In genomic region chr19:30226464-30227070, GRCh38 we compare ENCODE assay signal across 9 cellular contexts.
A peak's percentile ranks its signal among the peaks of the same experiment; 100 is the strongest.
DNase-seq lines count a peak whose midpoint lies in the region; ATAC-seq and TF ChIP-seq lines count a peak whose summit lies in the region.
"Had no signal": no experiment of that assay in that cellular context is flagged by ENCODE, and none has a peak within 500 bp of the region (broad histone marks: within the 10 kb centered on the region; RNA-seq: fewer than 3 reads in every experiment).

No MANE protein-coding gene starts in this region.

- ATAC-seq in GM19397 (IDR thresholded peaks at IDR 0.05; ENCODE audit: unreplicated experiment): no peak
- no peak for ATAC-seq in GM21515 (IDR thresholded peaks at IDR 0.05; ENCODE audit: unreplicated experiment)

- DNase-seq in activated CD4-positive, alpha-beta T cell treated with anti-CD3 and anti-CD28 coated beads, Interleukin-2, amount 10 ng/mL, durations not matched to agents 7 days and 5 days: no peak
- no peak for DNase-seq in activated CD4-positive, alpha-beta T cell treated with anti-CD3 and anti-CD28 coated beads, Interleukin-2, amount 50 U/mL, for 48 hours
- DNase-seq in astrocyte of the hippocampus (ENCODE audit: low read depth, low spot score) (peak; percentile 44), mesendoderm (peak; percentile 38), type B pancreatic cell (ENCODE audit: extremely low spot score, unreplicated experiment) (no peak), NCI-H2029 treated with DMSO at 0.1 percent for 48 hours (lab: John Stamatoyannopoulos, UW) (no peak)

- no peaks in the 10 kb centered on the region for H3K79me1 ChIP-seq in mesendoderm (ENCODE audit: low read length)

- peaks cover 77% of the 10 kb centered on the region for H3K27me3 Mint-ChIP-seq in activated CD4-positive, alpha-beta T cell treated with anti-CD3 and anti-CD28 coated beads, Interleukin-2, amount 10 ng/mL, durations not matched to agents 7 days and 5 days
- H3K27me3 Mint-ChIP-seq in type B pancreatic cell: peaks cover 83% of the 10 kb centered on the region

- H2BK120ac ChIP-seq in mesendoderm (ENCODE audit: low read depth, low read length): no peak overlapping the region

- H3K27ac Mint-ChIP-seq in activated CD4-positive, alpha-beta T cell treated with anti-CD3 and anti-CD28 coated beads, Interleukin-2, amount 10 ng/mL, durations not matched to agents 7 days and 5 days: peak overlapping the region; percentile 67
- H3K27ac Mint-ChIP-seq in type B pancreatic cell: peak overlapping the region; percentile 34

- H2BK5ac ChIP-seq in mesendoderm (ENCODE audit: low read length): no peak overlapping the region

- H4K5ac ChIP-seq in mesendoderm (ENCODE audit: low read length): no peak overlapping the region

- peaks cover 37% of the 10 kb centered on the region for H3K27me3 ChIP-seq in mesendoderm (ENCODE audit: insufficient read depth, low read length, poor library complexity)

- peak overlapping the region; percentile 71 for H3K4me3 Mint-ChIP-seq in activated CD4-positive, alpha-beta T cell treated with anti-CD3 and anti-CD28 coated beads, Interleukin-2, amount 10 ng/mL, durations not matched to agents 7 days and 5 days
- H3K4me3 Mint-ChIP-seq in type B pancreatic cell: peak overlapping the region; percentile 93

- H3K23ac ChIP-seq in mesendoderm (ENCODE audit: low read length): no peak overlapping the region

- H3K9me3 Mint-ChIP-seq in activated CD4-positive, alpha-beta T cell treated with anti-CD3 and anti-CD28 coated beads, Interleukin-2, amount 10 ng/mL, durations not matched to agents 7 days and 5 days: no peaks in the 10 kb centered on the region
- H3K9me3 Mint-ChIP-seq in type B pancreatic cell: no peaks in the 10 kb centered on the region

- no peak overlapping the region for H3K27ac ChIP-seq in mesendoderm (ENCODE audit: low read depth, low read length)
- H3K27ac ChIP-seq: C4-2B had no signal

- H3K9ac ChIP-seq in mesendoderm (ENCODE audit: low read length): no peak overlapping the region

- no peaks in the 10 kb centered on the region for H3K79me2 ChIP-seq in mesendoderm (ENCODE audit: control insufficient read depth, insufficient read depth, low read length)

- H3K36me3 Mint-ChIP-seq in activated CD4-positive, alpha-beta T cell treated with anti-CD3 and anti-CD28 coated beads, Interleukin-2, amount 10 ng/mL, durations not matched to agents 7 days and 5 days (ENCODE audit: low read depth): peaks cover 5% of the 10 kb centered on the region
- H3K36me3 Mint-ChIP-seq in type B pancreatic cell: no peaks in the 10 kb centered on the region

- H3K4ac ChIP-seq in mesendoderm (ENCODE audit: low read depth, low read length): no peak overlapping the region

- no peak overlapping the region for H4K8ac ChIP-seq in mesendoderm (ENCODE audit: low read depth, low read length)

- no peak overlapping the region for H2AK5ac ChIP-seq in mesendoderm (ENCODE audit: low read length)

- H2BK15ac ChIP-seq in mesendoderm (replicated peaks; ENCODE audit: low read depth): no peak overlapping the region

- no peak overlapping the region for H3K56ac ChIP-seq in mesendoderm (ENCODE audit: low read length)

- no peak overlapping the region for H3K18ac ChIP-seq in mesendoderm (ENCODE audit: low read length)

- peaks cover 25% of the 10 kb centered on the region for H3K4me1 Mint-ChIP-seq in activated CD4-positive, alpha-beta T cell treated with anti-CD3 and anti-CD28 coated beads, Interleukin-2, amount 10 ng/mL, durations not matched to agents 7 days and 5 days
- peaks cover 31% of the 10 kb centered on the region for H3K4me1 Mint-ChIP-seq in type B pancreatic cell (ENCODE audit: unreplicated experiment)

- H3K4me2 ChIP-seq in mesendoderm (ENCODE audit: low read length): peak overlapping the region; percentile 16

- H3K36me3 ChIP-seq in mesendoderm (ENCODE audit: control insufficient read depth, insufficient read depth, low read length): no peaks in the 10 kb centered on the region

- POLR2A ChIA-PET in activated CD4-positive, alpha-beta T cell treated with anti-CD3 and anti-CD28 coated beads, Interleukin-2, amount 10 ng/mL, durations not matched to agents 7 days and 5 days (lab: Charles Lee): no interaction called here

- H3K4me1 ChIP-seq in mesendoderm (ENCODE audit: control insufficient read depth, low read depth, low read length): no peaks in the 10 kb centered on the region

- TF ChIP-seq CTCF in type B pancreatic cell (conservative IDR thresholded peaks at IDR 0.05): no peak

- WGBS in mesendoderm (ENCODE audit: extremely low coverage, insufficient coverage, low lambda C conversion rate): no CpG with 5 or more reads among the region's 32 CpGs

- CTCF ChIA-PET in activated CD4-positive, alpha-beta T cell treated with anti-CD3 and anti-CD28 coated beads, Interleukin-2, amount 10 ng/mL, durations not matched to agents 7 days and 5 days (lab: Charles Lee): no interaction called here

- H3K4me3 ChIP-seq in mesendoderm (ENCODE audit: low read length): no peak overlapping the region

Comparison
In these comparisons a context has a peak if more than half of its experiments do, and no peak if none do; other contexts are left out.
1. DNase-seq: peak in astrocyte of the hippocampus (single experiment) and mesendoderm (single experiment); none in activated CD4-positive, alpha-beta T cell treated with anti-CD3 and anti-CD28 coated beads, Interleukin-2, amount 10 ng/mL, durations not matched to agents 7 days and 5 days (single experiment), activated CD4-positive, alpha-beta T cell treated with anti-CD3 and anti-CD28 coated beads, Interleukin-2, amount 50 U/mL, for 48 hours (0 of 2), type B pancreatic cell (single experiment) and NCI-H2029 treated with DMSO at 0.1 percent for 48 hours (single experiment).